8 cellular contexts compared by ENCODE assay signal in the genomic region with DNA sequence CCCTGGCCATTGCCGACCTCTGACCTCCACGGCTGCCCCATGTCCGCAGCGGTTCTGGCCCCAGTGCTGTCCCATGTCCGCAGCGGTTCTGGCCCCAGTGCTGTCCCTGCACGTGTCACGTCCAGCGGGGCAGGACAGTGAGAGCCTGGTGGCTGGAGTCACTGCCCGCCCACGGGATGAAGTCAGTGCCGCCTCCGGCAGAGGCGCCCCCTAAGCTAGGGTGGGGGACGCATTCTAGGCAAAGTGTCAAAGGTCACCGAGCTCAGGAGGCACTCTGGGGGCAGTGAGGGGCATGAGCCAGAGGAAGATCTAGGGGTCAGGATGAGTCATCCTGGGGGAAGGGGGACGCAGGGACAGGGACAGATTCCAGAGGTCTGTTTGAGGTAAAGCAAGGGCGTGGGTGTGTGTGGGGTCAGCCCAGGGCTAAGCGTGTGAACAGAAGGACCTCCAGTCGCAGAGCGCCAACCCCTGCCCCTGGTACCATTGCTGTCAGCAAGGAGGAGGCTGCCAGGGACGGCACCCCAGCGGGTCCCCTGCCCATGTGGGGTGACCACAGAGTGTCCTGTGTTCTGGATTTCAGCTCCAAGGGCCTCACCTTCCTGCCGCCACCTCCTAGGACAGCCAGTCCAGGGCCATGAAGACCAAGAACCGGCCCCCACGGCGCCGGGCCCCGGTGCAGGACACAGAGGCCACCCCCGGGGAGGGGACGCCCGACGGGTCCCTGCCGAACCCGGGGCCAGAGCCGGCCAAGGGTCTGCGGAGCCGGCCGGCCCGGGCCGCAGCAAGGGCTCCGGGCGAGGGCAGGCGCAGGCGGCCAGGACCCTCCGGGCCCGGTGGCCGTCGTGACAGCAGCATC. TPM values are rescaled to one million over a fixed set of nuclear protein-coding genes. Genes with fewer than 3 reads are reported as not detected.
DNase-seq lines count a peak whose midpoint lies in the region; ATAC-seq and TF ChIP-seq lines count a peak whose summit lies in the region.

No MANE protein-coding gene starts in this region.

- H3K27me3 Mint-ChIP-seq in activated naive CD4-positive, alpha-beta T cell treated with anti-CD3 and anti-CD28 coated beads, Interleukin-2, amount 10 ng/mL, durations not matched to agents 7 days and 5 days: peaks cover 9% of the 10 kb centered on the region
- H3K27me3 Mint-ChIP-seq in activated naive CD8-positive, alpha-beta T cell treated with anti-CD3 and anti-CD28 coated beads, Interleukin-2, amount 10 ng/mL, durations not matched to agents 7 days and 5 days: no peaks in the 10 kb centered on the region

- H3K4me1 ChIP-seq in liver (ENCODE audit: control insufficient read depth in 4 of 4, insufficient read depth in 4 of 4, low read length in 3 of 4) (peaks cover 0 to 7% (median 0%) of the 10 kb centered on the region in 4 donors), urinary bladder (ENCODE audit: insufficient read depth) (no peaks in the 10 kb centered on the region)

- peaks cover 11% of the 10 kb centered on the region for H3K36me3 Mint-ChIP-seq in activated naive CD4-positive, alpha-beta T cell treated with anti-CD3 and anti-CD28 coated beads, Interleukin-2, amount 10 ng/mL, durations not matched to agents 7 days and 5 days
- H3K36me3 Mint-ChIP-seq in activated naive CD8-positive, alpha-beta T cell treated with anti-CD3 and anti-CD28 coated beads, Interleukin-2, amount 10 ng/mL, durations not matched to agents 7 days and 5 days: peaks cover 2% of the 10 kb centered on the region

- TF ChIP-seq CTCF in liver (IDR thresholded peaks at IDR 0.05; ENCODE audit: low read depth, low read length, missing input control): no peak

- no peak for ATAC-seq in activated naive CD8-positive, alpha-beta T cell treated with anti-CD3 and anti-CD28 coated beads, Interleukin-2, amount 10 ng/mL, durations not matched to agents 7 days and 5 days (ENCODE audit: low read depth)
- no peak for ATAC-seq in GM19324 (IDR thresholded peaks at IDR 0.05; ENCODE audit: low FRiP score, unreplicated experiment)

- H3K4me3 ChIP-seq in liver (ENCODE audit: low read depth in 1 of 3, low read length in 3 of 3) (peak overlapping the region in 1 of 3 donors; percentile 72), urinary bladder (ENCODE audit: low read depth, low read length) (peak overlapping the region; percentile 36)

- POLR2A ChIA-PET in activated naive CD8-positive, alpha-beta T cell treated with anti-CD3 and anti-CD28 coated beads, Interleukin-2, amount 10 ng/mL, durations not matched to agents 7 days and 5 days (lab: Charles Lee): interaction anchor here (1.3 kb wide), 1 partner anchor 39 kb away, joined by 4 read pairs; no protein-coding TSS in a partner anchor
- POLR2A ChIA-PET in HEK293T (lab: Yijun Ruan, JAX): no interaction called here

- no peak for TF ChIP-seq RAD21 in liver (IDR thresholded peaks at IDR 0.05)

- H3K36me3 ChIP-seq in liver (ENCODE audit: control insufficient read depth in 4 of 4, insufficient read depth in 3 of 4, low read depth in 1 of 4, low read length in 3 of 4) (peaks cover 2 to 4% (median 3%) of the 10 kb centered on the region in 4 donors), urinary bladder (ENCODE audit: insufficient read depth) (peaks cover 2% of the 10 kb centered on the region)

- peak overlapping the region; percentile 50 for H3K4me3 Mint-ChIP-seq in activated naive CD4-positive, alpha-beta T cell treated with anti-CD3 and anti-CD28 coated beads, Interleukin-2, amount 10 ng/mL, durations not matched to agents 7 days and 5 days
- peak overlapping the region; percentile 39 for H3K4me3 Mint-ChIP-seq in activated naive CD8-positive, alpha-beta T cell treated with anti-CD3 and anti-CD28 coated beads, Interleukin-2, amount 10 ng/mL, durations not matched to agents 7 days and 5 days

- H3K9ac ChIP-seq in liver (ENCODE audit: low read depth in 1 of 2, low read length in 2 of 2): no peak overlapping the region

- no peaks in the 10 kb centered on the region for H3K9me3 Mint-ChIP-seq in activated naive CD4-positive, alpha-beta T cell treated with anti-CD3 and anti-CD28 coated beads, Interleukin-2, amount 10 ng/mL, durations not matched to agents 7 days and 5 days
- H3K9me3 Mint-ChIP-seq in activated naive CD8-positive, alpha-beta T cell treated with anti-CD3 and anti-CD28 coated beads, Interleukin-2, amount 10 ng/mL, durations not matched to agents 7 days and 5 days: no peaks in the 10 kb centered on the region

- H3K27ac Mint-ChIP-seq in activated naive CD4-positive, alpha-beta T cell treated with anti-CD3 and anti-CD28 coated beads, Interleukin-2, amount 10 ng/mL, durations not matched to agents 7 days and 5 days: no peak overlapping the region
- no peak overlapping the region for H3K27ac Mint-ChIP-seq in activated naive CD8-positive, alpha-beta T cell treated with anti-CD3 and anti-CD28 coated beads, Interleukin-2, amount 10 ng/mL, durations not matched to agents 7 days and 5 days

- CTCF ChIA-PET in activated naive CD4-positive, alpha-beta T cell treated with anti-CD3 and anti-CD28 coated beads, Interleukin-2, amount 10 ng/mL, durations not matched to agents 7 days and 5 days (lab: Charles Lee): no interaction called here
- CTCF ChIA-PET in HEK293T (lab: Yijun Ruan, JAX): interaction anchor here (0.6 kb wide), 1 partner anchor 48 kb away, joined by 3 read pairs; no protein-coding TSS in a partner anchor

- peaks cover 4% of the 10 kb centered on the region for H3K4me1 Mint-ChIP-seq in activated naive CD4-positive, alpha-beta T cell treated with anti-CD3 and anti-CD28 coated beads, Interleukin-2, amount 10 ng/mL, durations not matched to agents 7 days and 5 days
- no peaks in the 10 kb centered on the region for H3K4me1 Mint-ChIP-seq in activated naive CD8-positive, alpha-beta T cell treated with anti-CD3 and anti-CD28 coated beads, Interleukin-2, amount 10 ng/mL, durations not matched to agents 7 days and 5 days

- no peaks in the 10 kb centered on the region for H3K27me3 ChIP-seq in liver (ENCODE audit: control insufficient read depth in 4 of 4, insufficient read depth in 4 of 4, low read length in 3 of 4)

- H3K9me3 ChIP-seq in liver (ENCODE audit: control insufficient read depth in 4 of 4, low read length in 3 of 4): no peaks in the 10 kb centered on the region

- peak; percentile 22 for DNase-seq in activated naive CD4-positive, alpha-beta T cell treated with anti-CD3 and anti-CD28 coated beads, Interleukin-2, amount 10 ng/mL, durations not matched to agents 7 days and 5 days
- no peak for DNase-seq in activated naive CD4-positive, alpha-beta T cell (lab: John Stamatoyannopoulos, UW)
- DNase-seq in activated naive CD8-positive, alpha-beta T cell treated with anti-CD3 and anti-CD28 coated beads, Interleukin-2, amount 10 ng/mL, durations not matched to agents 7 days and 5 days: no peak
- no peak for DNase-seq in HEK293T (ENCODE audit: extremely low spot score)
- no peak for DNase-seq in C1 segment of cervical spinal cord (lab: John Stamatoyannopoulos, UW)

- 73% methylated on average over 49 of the region's 49 CpGs for WGBS in liver
- WGBS in urinary bladder: 84% methylated on average over 49 of the region's 49 CpGs

- H3K27ac ChIP-seq in liver (ENCODE audit: low read depth in 1 of 2, low read length in 2 of 2) (peak overlapping the region in 1 of 2 donors; percentile 46), urinary bladder (ENCODE audit: low read depth) (no peak overlapping the region)

TF ChIP-seq in HEK293T, 16 proteins besides CTCF, POLR2A, EP300 and RAD21:
- no peak for TF ChIP-seq TARDBP (IDR thresholded peaks at IDR 0.05)
- TF ChIP-seq SP1 (IDR thresholded peaks at IDR 0.05): no peak
- TF ChIP-seq ARNT (IDR thresholded peaks at IDR 0.05): no peak
- TF ChIP-seq HDGF (IDR thresholded peaks at IDR 0.05; ENCODE audit: borderline replicate concordance): no peak
- TF ChIP-seq PKNOX1 (IDR thresholded peaks at IDR 0.05): no peak

RNA-seq across cellular contexts. Expression of gene BHLHA15, which starts 0.7 kb away (rescaled TPM):
- total RNA-seq in activated naive CD8-positive, alpha-beta T cell treated with anti-CD3 and anti-CD28 coated beads, Interleukin-2, amount 10 ng/mL, durations not matched to agents 7 days and 5 days: not detected
- 10 to 100 TPM in 1 of 2 donors, 1 to 10 TPM in 1; 1.8 to 28.9 TPM for total RNA-seq in liver
- polyA plus RNA-seq in liver: 10 to 100 TPM in 1 of 2 donors, 1 to 10 TPM in 1; 1.0 to 13.4 TPM
- not detected for total RNA-seq in urinary bladder
- polyA plus RNA-seq in urinary bladder: not detected

RNA-seq across cellular contexts. Expression of gene TECPR1, which starts 40.1 kb away (rescaled TPM):
- 10 to 100 TPM; 78.9 to 80.2 TPM for total RNA-seq in activated naive CD8-positive, alpha-beta T cell treated with anti-CD3 and anti-CD28 coated beads, Interleukin-2, amount 10 ng/mL, durations not matched to agents 7 days and 5 days
- total RNA-seq in liver (10 to 100 TPM; 10.9 to 16.3 TPM), urinary bladder (9.0 TPM)
- polyA plus RNA-seq in liver (1 to 10 TPM; 3.3 to 4.8 TPM), urinary bladder (14.2 TPM)
